8 cellular contexts compared by ENCODE assay signal in genomic region chr19:45528149-45528743, GRCh38. TPM values are rescaled to one million over a fixed set of nuclear protein-coding genes. Genes with fewer than 3 reads are reported as not detected.
A peak's percentile ranks its signal among the peaks of the same experiment; 100 is the strongest.
DNase-seq lines count a peak whose midpoint lies in the region; ATAC-seq and TF ChIP-seq lines count a peak whose summit lies in the region.

No MANE protein-coding gene starts in this region.

- H3K27me3 Mint-ChIP-seq in naive B cell: no peaks in the 10 kb centered on the region

- intact Hi-C loops in dorsolateral prefrontal cortex (cut with DNase I): loop anchor here (5.0 to 10.0 kb wide), 3 partner anchors 57 to 267 kb away; partner anchors contain the start of genes OPA3 (in 2 of the 2) and DMWD (in 1 of the 2)
- intact Hi-C loops in lower leg skin (cut with DNase I; ENCODE audit: low total_unique reads): loop anchor here (10.0 kb wide), 1 partner anchor 117 kb away; no protein-coding TSS in a partner anchor

- no peaks in the 10 kb centered on the region for H3K27me3 ChIP-seq in dorsolateral prefrontal cortex

- TF ChIP-seq CTCF in dorsolateral prefrontal cortex (IDR thresholded peaks at IDR 0.05 in 54 of 56, conservative IDR thresholded peaks at IDR 0.05 in 2 of 56; ENCODE audit: low read depth in 1 of 56, partially characterized antibody in 56 of 56): no peak
- TF ChIP-seq CTCF in lower leg skin (IDR thresholded peaks at IDR 0.05): no peak
- no peak for TF ChIP-seq CTCF in GM10266 (IDR thresholded peaks at IDR 0.05; ENCODE audit: control insufficient read depth, insufficient read depth, low read depth, missing control alignments)

- DNase-seq in Caki2 (ENCODE audit: low read depth) (peak; percentile 52), NCI-H146 (lab: John Stamatoyannopoulos, UW) (peak; percentile 63), dorsolateral prefrontal cortex (peak in 1 of 10 donors; percentile 29), naive B cell (no peak), activated gamma-delta T cell (lab: John Stamatoyannopoulos, UW) (no peak), lower leg skin (ENCODE audit: low spot score in 2 of 2) (no peak), GM10266 (ENCODE audit: extremely low spot score) (no peak)
- no peak for DNase-seq in activated CD8-positive, alpha-beta memory T cell treated with anti-CD3 and anti-CD28 coated beads, Interleukin-2, amount 50 U/mL, for 4 hours

- H3K4me3 ChIP-seq in dorsolateral prefrontal cortex (peak overlapping the region in 55 of 59 donors; percentile 1 to 67 (median 55)), lower leg skin (ENCODE audit: low read depth, poor library complexity, severe bottlenecking) (no peak overlapping the region)

- no peak for TF ChIP-seq POLR2A in lower leg skin (IDR thresholded peaks at IDR 0.05)

- peaks cover 27 to 49% (median 33%) of the 10 kb centered on the region in 3 donors for H3K4me1 Mint-ChIP-seq in naive B cell

- in situ Hi-C loops in Caki2 (cut with HindIII; ENCODE audit: low pct_unique_long_range_greater_than_20kb, low sequenced_read_pairs): no loop called here

- 16 to 17% methylated on average over 17 of the region's 17 CpGs for WGBS in lower leg skin, 2 donors

- H3K27ac ChIP-seq in dorsolateral prefrontal cortex: peak overlapping the region in 34 of 59 donors; percentile 4 to 79 (median 49)

- H3K27ac Mint-ChIP-seq in naive B cell: peak overlapping the region in 3 of 6 donors; percentile 1 to 71 (median 65)

- peaks cover 0 to 9% of the 10 kb centered on the region in 2 donors for H3K36me3 Mint-ChIP-seq in naive B cell

- H3K4me3 Mint-ChIP-seq in naive B cell: peak overlapping the region; percentile 5 to 89 (median 61)

- no peak for ATAC-seq in naive B cell (ENCODE audit: low read depth in 2 of 2)

- peaks cover 0 to 8% (median 1%) of the 10 kb centered on the region in 7 donors for H3K9me3 Mint-ChIP-seq in naive B cell

RNA-seq across cellular contexts. Expression of gene VASP, which starts 21.0 kb away (rescaled TPM):
- total RNA-seq in Caki2 (2014; rRNA removed; shearing (Covaris generic); ENCODE audit: low replicate concordance): 98.9 and 123 TPM in 2 replicates
- 10 to 100 TPM in 118 of 120 experiments, 1 to 10 TPM in 2; 7.0 to 36.7 (median 18.3) TPM for total RNA-seq in dorsolateral prefrontal cortex
- polyA plus RNA-seq in naive B cell (ENCODE audit: low read depth in 6 of 6): 10 to 100 TPM; 51.5 to 87.2 (median 64.3) TPM
- total RNA-seq in lower leg skin: 10 to 100 TPM; 52.7 to 68.9 (median 56.5) TPM

RNA-seq across cellular contexts. Expression of gene PPM1N, which starts 30.0 kb away (rescaled TPM):
- 35.2 and 37.5 TPM in 2 replicates for total RNA-seq in Caki2 (2014; rRNA removed; shearing (Covaris generic); ENCODE audit: low replicate concordance)
- total RNA-seq in dorsolateral prefrontal cortex: 1 to 10 TPM in 108 of 120 experiments, under 1 TPM in 12; 0.59 to 4.9 (median 1.9) TPM
- polyA plus RNA-seq in naive B cell (ENCODE audit: low read depth in 6 of 6): 1 to 10 TPM; 1.6 to 3.4 (median 2.4) TPM
- total RNA-seq in lower leg skin: 1 to 10 TPM; 2.9 to 4.7 (median 3.6) TPM

RNA-seq across cellular contexts. Expression of gene RTN2, which starts 31.4 kb away (rescaled TPM):
- total RNA-seq in Caki2 (2014; rRNA removed; shearing (Covaris generic); ENCODE audit: low replicate concordance): 15.1 and 18.0 TPM in 2 replicates
- 100 to 1,000 TPM in 2 of 120 experiments, 10 to 100 TPM in 118; 18.9 to 124 (median 63.4) TPM for total RNA-seq in dorsolateral prefrontal cortex
- polyA plus RNA-seq in naive B cell (ENCODE audit: low read depth in 6 of 6): under 1 TPM in 3 of 6 donors, not detected in 3; 0.28 to 0.58 (median 0.47) TPM
- total RNA-seq in lower leg skin: 10 to 100 TPM in 1 of 4 donors, 1 to 10 TPM in 3; 6.4 to 11.6 (median 9.0) TPM

RNA-seq across cellular contexts. Expression of gene OPA3, which starts 56.4 kb away (rescaled TPM):
- total RNA-seq in Caki2 (2014; rRNA removed; shearing (Covaris generic); ENCODE audit: low replicate concordance): 9.4 and 14.1 TPM in 2 replicates
- 10 to 100 TPM in 98 of 120 experiments, 1 to 10 TPM in 22; 7.1 to 16.8 (median 11.5) TPM for total RNA-seq in dorsolateral prefrontal cortex
- polyA plus RNA-seq in naive B cell (ENCODE audit: low read depth in 6 of 6): 10 to 100 TPM in 1 of 6 donors, 1 to 10 TPM in 4, not detected in 1; 5.0 to 14.4 (median 7.8) TPM
- 10 to 100 TPM in 3 of 4 donors, 1 to 10 TPM in 1; 4.4 to 15.7 (median 12.7) TPM for total RNA-seq in lower leg skin

Comparison
In these comparisons a context has a peak if more than half of its experiments do, and no peak if none do; other contexts are left out.
1. DNase-seq: peak in Caki2 (single experiment) and NCI-H146 (single experiment); none in naive B cell (single experiment), activated gamma-delta T cell (single experiment), activated CD8-positive, alpha-beta memory T cell treated with anti-CD3 and anti-CD28 coated beads, Interleukin-2, amount 50 U/mL, for 4 hours (single experiment), lower leg skin (0 of 2) and GM10266 (single experiment).